ENCODE assay signal across 8 cellular contexts in the genomic region with DNA sequence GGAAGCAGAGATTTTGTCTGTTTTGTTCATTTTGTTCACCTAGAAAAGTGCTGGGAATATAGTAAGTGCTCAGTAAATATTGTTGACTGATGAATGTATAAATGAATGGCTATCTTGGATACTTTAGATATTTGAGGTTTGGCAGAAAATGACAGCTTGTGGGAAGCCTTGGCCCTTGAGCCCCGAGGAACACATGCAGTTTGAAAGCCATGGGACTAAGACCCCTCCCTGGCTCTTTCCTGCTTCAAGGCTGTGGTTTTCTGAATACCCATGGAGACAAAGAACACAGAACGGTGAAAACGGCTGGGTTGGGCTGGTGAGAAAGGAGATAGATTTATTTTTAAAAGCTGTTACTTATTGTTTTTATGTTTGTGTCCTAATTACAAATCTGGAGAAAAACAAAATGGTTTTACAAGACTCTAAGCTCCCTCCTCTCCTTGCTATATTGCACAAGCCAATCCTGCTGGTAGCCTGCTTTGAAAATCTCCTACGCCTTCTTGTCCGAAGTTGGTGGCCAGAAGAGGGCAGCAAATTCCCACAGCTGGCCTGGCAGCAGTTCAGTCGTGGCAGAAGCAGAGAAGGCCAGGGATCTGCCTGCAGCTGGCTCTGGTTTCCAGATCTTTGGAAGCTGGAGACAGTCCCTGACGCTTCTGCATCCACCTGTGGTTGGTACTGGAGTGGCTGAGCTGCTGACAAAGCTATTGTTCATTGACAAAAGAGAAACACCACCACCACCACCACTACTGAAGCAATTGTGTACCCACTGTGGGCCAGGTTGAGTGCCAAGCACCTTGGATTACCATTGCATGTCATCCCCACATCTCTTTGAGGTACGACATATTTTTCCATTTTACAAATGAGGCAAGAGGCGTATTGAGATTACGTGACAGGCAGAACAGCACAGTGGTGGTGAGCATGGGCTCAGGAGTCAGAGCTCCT. TPM values are rescaled to one million over a fixed set of nuclear protein-coding genes. Genes with fewer than 3 reads are reported as not detected.
DNase-seq lines count a peak whose midpoint lies in the region; ATAC-seq, FAIRE-seq and TF ChIP-seq lines count a peak whose summit lies in the region.

No MANE protein-coding gene starts in this region.

- H3K4me1 ChIP-seq in A549 (peaks cover 10% of the 10 kb centered on the region; the same call in 1 of the 3 replicates), colonic mucosa (no peaks in the 10 kb centered on the region)

- no peak for TF ChIP-seq POLR2A in A549 (IDR thresholded peaks at IDR 0.05; ENCODE audit: low read length)

- peak; percentile 93 for FAIRE-seq in A549 (lab: Jason Lieb, UNC)
- peak; percentile 80 for FAIRE-seq in GM18507 (lab: Jason Lieb, UNC)

- H3K9me3 ChIP-seq in A549 (peaks cover 5% of the 10 kb centered on the region; the same call in 1 of the 3 replicates), colonic mucosa (no peaks in the 10 kb centered on the region)

- H3K27ac ChIP-seq in A549 (peak overlapping the region; percentile 34 to 67), VCaP (no peak overlapping the region), colonic mucosa (no peak overlapping the region), layer of hippocampus (ENCODE audit: low read depth, low read length) (peak overlapping the region; percentile 67)

- TF ChIP-seq RAD21 in A549 (conservative IDR thresholded peaks at IDR 0.05 in 1 of 2, IDR thresholded peaks at IDR 0.05 in 1 of 2), result peak; percentile 97 to 99

- no peak for TF ChIP-seq EP300 in A549 (IDR thresholded peaks at IDR 0.05)

- ATAC-seq in A549, result peak; percentile 95 to 97
- no peak for ATAC-seq in GM18502 (IDR thresholded peaks at IDR 0.05; ENCODE audit: poor library complexity, unreplicated experiment)

- peak; percentile 96 for TF ChIP-seq CTCF in A549 (IDR thresholded peaks at IDR 0.05)
- peak; percentile 97 for TF ChIP-seq CTCF in VCaP (conservative IDR thresholded peaks at IDR 0.05)
- TF ChIP-seq CTCF in colonic mucosa (IDR thresholded peaks at IDR 0.05), result peak; percentile 66

- H3K36me3 ChIP-seq in colonic mucosa, result no peaks in the 10 kb centered on the region

- CTCF ChIA-PET in A549 (lab: Yijun Ruan, JAX), result interaction anchor here (0.5 to 46.1 kb wide), 102 partner anchors 9 to 621 kb away, joined by 3 to 1221 read pairs (median 4); a partner anchor contains a TSS

- no peak overlapping the region for H3K4me3 ChIP-seq in A549
- no peak overlapping the region for H3K4me3 ChIP-seq in colonic mucosa

- no peak overlapping the region for H3K9ac ChIP-seq in colonic mucosa (ENCODE audit: low read depth in 2 of 2, low read length in 2 of 2)

- POLR2A ChIA-PET in A549 (lab: Yijun Ruan, JAX), result interaction anchor here (1.1 kb wide), 1 partner anchor 507 kb away, joined by 6 read pairs; no protein-coding TSS in a partner anchor

- peak; percentile 93 to 95 for DNase-seq in A549 (ENCODE audit: low read depth in 1 of 2, low spot score in 1 of 2)
- peak; percentile 45 for DNase-seq in GM18507 (ENCODE audit: extremely low spot score, insufficient read length, low read depth)
- DNase-seq in NCI-H2171 (lab: John Stamatoyannopoulos, UW), result peak; percentile 81
- peak; percentile 77 for DNase-seq in colonic mucosa
- peak; percentile 31 to 33 for DNase-seq in stimulated activated CD4-positive, alpha-beta T cell treated with anti-CD3 and anti-CD28 coated beads, Interleukin-4, amount 100 ng/mL, for 4 hours

- intact Hi-C loops in colonic mucosa (cut with DNase I), result loop anchor here (5.0 to 10.0 kb wide), 3 partner anchors 210 to 602 kb away; no protein-coding TSS in a partner anchor

- WGBS in A549 (ENCODE audit: missing lambda C conversion rate), result 40% methylated on average over 10 of the region's 10 CpGs

- no peak overlapping the region for H3K4me2 ChIP-seq in A549

- H3K27me3 ChIP-seq in colonic mucosa, result no peaks in the 10 kb centered on the region
- H3K27me3 ChIP-seq in layer of hippocampus (ENCODE audit: control insufficient read depth, insufficient read depth, low read length), result no peaks in the 10 kb centered on the region

TF ChIP-seq in A549, 52 proteins besides CTCF, POLR2A, EP300 and RAD21:
- peak; percentile 96 for TF ChIP-seq SMC3 (IDR thresholded peaks at IDR 0.05)
- no peak for TF ChIP-seq CHD4 (IDR thresholded peaks at IDR 0.05; ENCODE audit: borderline replicate concordance)
- TF ChIP-seq CEBPB (IDR thresholded peaks at IDR 0.05), result peak; percentile 68 to 93; a peak in 3 of 4 replicates
- no peak for TF ChIP-seq RFX5 (IDR thresholded peaks at IDR 0.05)
- TF ChIP-seq NPAS2 (CRISPR knock-in tag; IDR thresholded peaks at IDR 0.05; ENCODE audit: borderline replicate concordance), result no peak
- no peak for TF ChIP-seq FOSL2 (IDR thresholded peaks at IDR 0.05)
- no peak for TF ChIP-seq FOSL2 (CRISPR knock-in tag; IDR thresholded peaks at IDR 0.05)

RNA-seq across cellular contexts. Expression of a gene that starts 5.2 kb away (rescaled TPM):
- 0.07 TPM in 1 of 2 replicates, not detected in the other for polyA plus RNA-seq in A549 (2011; rRNA removed)
- 0.04 and 0.09 TPM in 2 replicates for polyA plus RNA-seq in A549 (2012; cell fraction: cytosol; rRNA removed)
- 0.04 TPM in 2 replicates for polyA plus RNA-seq in A549 (2012; cell fraction: nucleus; rRNA removed)
- polyA plus RNA-seq in A549 (2017; fragmentation: RNase III; extraction: RNeasy Plus Mini Kit Qiagen cat#74134 plus additional on column Dnase treatment), result 2.9 to 4.8 TPM (median 3.7 TPM) in 3 replicates
- not detected in 2 replicates for polyA minus RNA-seq in A549 (2011; rRNA and poly(A)+ RNA removed)
- not detected for total RNA-seq in colonic mucosa

RNA-seq across cellular contexts. Expression of a gene that starts 13.0 kb away (rescaled TPM):
- polyA plus RNA-seq in A549 (2011; rRNA removed) (not detected in 2 replicates), A549 (2017; fragmentation: RNase III; extraction: RNeasy Plus Mini Kit Qiagen cat#74134 plus additional on column Dnase treatment) (not detected in 3 replicates)
- 0.01 and 0.03 TPM in 2 replicates for polyA plus RNA-seq in A549 (2012; cell fraction: cytosol; rRNA removed)
- polyA plus RNA-seq in A549 (2012; cell fraction: nucleus; rRNA removed), result 0.02 and 0.05 TPM in 2 replicates
- not detected in 2 replicates for polyA minus RNA-seq in A549 (2011; rRNA and poly(A)+ RNA removed)
- total RNA-seq in colonic mucosa, result not detected

RNA-seq across cellular contexts. Expression of a gene that starts 33.6 kb away (rescaled TPM):
- polyA plus RNA-seq in A549 (2011; rRNA removed) (not detected in 2 replicates), A549 (2017; fragmentation: RNase III; extraction: RNeasy Plus Mini Kit Qiagen cat#74134 plus additional on column Dnase treatment) (not detected in 3 replicates)
- polyA plus RNA-seq in A549 (2012; cell fraction: cytosol; rRNA removed), result not detected in 2 replicates
- 0.01 TPM in 1 of 2 replicates, not detected in the other for polyA plus RNA-seq in A549 (2012; cell fraction: nucleus; rRNA removed)
- not detected in 2 replicates for polyA minus RNA-seq in A549 (2011; rRNA and poly(A)+ RNA removed)
- total RNA-seq in colonic mucosa, result not detected

RNA-seq across cellular contexts. Expression of a gene that starts 51.3 kb away (rescaled TPM):
- 11.6 and 20.4 TPM in 2 replicates for polyA plus RNA-seq in A549 (2011; rRNA removed)
- 2.3 TPM in 2 replicates for polyA plus RNA-seq in A549 (2012; cell fraction: cytosol; rRNA removed)
- polyA plus RNA-seq in A549 (2012; cell fraction: nucleus; rRNA removed), result 1.4 and 1.8 TPM in 2 replicates
- polyA plus RNA-seq in A549 (2017; fragmentation: RNase III; extraction: RNeasy Plus Mini Kit Qiagen cat#74134 plus additional on column Dnase treatment), result 43.3 to 52.1 TPM (median 44.8 TPM) in 3 replicates
- 3.5 and 4.8 TPM in 2 replicates for polyA minus RNA-seq in A549 (2011; rRNA and poly(A)+ RNA removed)
- total RNA-seq in colonic mucosa, result not detected

Comparison
In these comparisons a context has a peak if more than half of its experiments do, and no peak if none do; other contexts are left out.
1. DNase-seq: peak in every context shown above with its lines; median percentile 94 in A549; 81 in NCI-H2171; 77 in colonic mucosa; 45 in GM18507; 32 in stimulated activated CD4-positive, alpha-beta T cell treated with anti-CD3 and anti-CD28 coated beads, Interleukin-4, amount 100 ng/mL, for 4 hours.
2. H3K27ac ChIP-seq: peak in A549 (2 of 2) and layer of hippocampus (single experiment); none in VCaP (single experiment) and colonic mucosa (single experiment).
3. Peak in every context shown above with its lines, with median percentiles within 50 percentile points of each other: CTCF ChIP-seq.